8 cellular contexts compared by ENCODE assay signal in the genomic region with DNA sequence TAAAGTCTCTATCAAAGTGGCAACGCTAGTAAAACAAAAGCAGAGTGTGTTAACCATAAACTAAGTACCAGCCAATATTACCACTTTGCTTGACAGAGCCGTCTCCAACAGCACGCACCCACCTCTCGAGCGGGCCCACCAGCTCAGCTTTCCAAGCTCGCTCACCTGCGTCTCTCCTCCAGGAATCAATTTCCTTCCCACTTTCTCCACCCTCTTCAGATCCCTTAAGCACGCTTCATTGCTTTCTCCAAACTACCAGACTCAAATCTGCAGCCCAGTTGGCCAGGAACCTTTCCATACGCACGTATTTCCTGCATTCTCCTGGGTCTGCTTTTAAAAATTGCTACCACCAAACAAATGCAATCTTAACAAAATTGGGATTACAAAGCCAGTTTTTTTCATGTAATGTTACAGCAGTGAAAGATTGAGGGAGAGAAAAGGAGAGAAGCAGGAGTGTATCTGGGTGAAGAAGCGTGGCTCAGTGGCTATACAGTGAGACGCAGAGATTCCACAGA. TPM values are rescaled to one million over a fixed set of nuclear protein-coding genes. Genes with fewer than 3 reads are reported as not detected.
DNase-seq lines count a peak whose midpoint lies in the region; ATAC-seq and TF ChIP-seq lines count a peak whose summit lies in the region.

No MANE protein-coding gene starts in this region.

- H3K27ac Mint-ChIP-seq in naive thymus-derived CD8-positive, alpha-beta T cell: peak overlapping the region in 1 of 10 donors; percentile 72

- peak overlapping the region; percentile 42 to 81 (median 68) for H3K4me3 Mint-ChIP-seq in naive thymus-derived CD8-positive, alpha-beta T cell

- H3K4me3 ChIP-seq in AG04450 (ENCODE audit: low read depth, low read length): peak overlapping the region; percentile 72
- H3K4me3 ChIP-seq in HUES6 (ENCODE audit: low read depth, low read length): peak overlapping the region; percentile 68
- H3K4me3 ChIP-seq in coronary artery: peak overlapping the region; percentile 79

- H3K27me3 ChIP-seq in AG04450 (ENCODE audit: control insufficient read depth, insufficient read depth, low read length): no peaks in the 10 kb centered on the region
- H3K27me3 ChIP-seq in HUES6 (ENCODE audit: control insufficient read depth, insufficient read depth, low read length): peaks cover 76% of the 10 kb centered on the region

- no peaks in the 10 kb centered on the region for H3K36me3 Mint-ChIP-seq in naive thymus-derived CD8-positive, alpha-beta T cell

- H3K27ac ChIP-seq in AG04450 (ENCODE audit: low read depth, low read length): no peak overlapping the region
- H3K27ac ChIP-seq in HUES6 (ENCODE audit: low read depth, low read length): no peak overlapping the region
- H3K27ac ChIP-seq in coronary artery: no peak overlapping the region

- POLR2A ChIA-PET in AG04450 (lab: Yijun Ruan, JAX): no interaction called here
- POLR2A ChIA-PET in naive thymus-derived CD8-positive, alpha-beta T cell (lab: Charles Lee): no interaction called here

- peaks cover 6% of the 10 kb centered on the region; the same call in 1 of the 2 replicates for H3K4me1 ChIP-seq in HUES6 (ENCODE audit: control insufficient read depth, insufficient read depth, low read length)

- H3K36me3 ChIP-seq in HUES6 (ENCODE audit: control insufficient read depth, insufficient read depth, low read length): no peaks in the 10 kb centered on the region

- DNase-seq in AG04450 (ENCODE audit: low read depth, low spot score): no peak
- DNase-seq in coronary artery (ENCODE audit: low spot score): no peak
- DNase-seq in naive thymus-derived CD8-positive, alpha-beta T cell: no peak
- no peak for DNase-seq in NOMO-1 treated with DMSO at 0.1 percent for 48 hours (lab: John Stamatoyannopoulos, UW; ENCODE audit: unreplicated experiment)
- DNase-seq in DMS114 treated with DMSO at 0.1 percent for 48 hours (lab: John Stamatoyannopoulos, UW; ENCODE audit: unreplicated experiment): no peak
- DNase-seq in iPS-NIHi7 (ENCODE audit: extremely low spot score): no peak
- DNase-seq in activated effector memory CD4-positive, alpha-beta T cell treated with anti-CD3 and anti-CD28 coated beads, Interleukin-2, amount 50 U/mL, for 16 hours: no peak

- H3K27me3 Mint-ChIP-seq in naive thymus-derived CD8-positive, alpha-beta T cell: peaks cover 23 to 42% (median 35%) of the 10 kb centered on the region in 5 donors

- no peak for TF ChIP-seq CTCF in AG04450 (IDR thresholded peaks at IDR 0.05; ENCODE audit: low read depth, low read length)
- no peak for TF ChIP-seq CTCF in coronary artery (IDR thresholded peaks at IDR 0.05)

- H3K9me3 Mint-ChIP-seq in naive thymus-derived CD8-positive, alpha-beta T cell: no peaks in the 10 kb centered on the region

- H3K9ac ChIP-seq in HUES6 (ENCODE audit: low read length): no peak overlapping the region

- peaks cover 0 to 20% (median 8%) of the 10 kb centered on the region in 4 donors for H3K4me1 Mint-ChIP-seq in naive thymus-derived CD8-positive, alpha-beta T cell

- H3K9me3 ChIP-seq in AG04450 (ENCODE audit: control insufficient read depth, insufficient read depth, low read length) (no peaks in the 10 kb centered on the region), HUES6 (ENCODE audit: control insufficient read depth, insufficient read depth, low read depth, low read length) (no peaks in the 10 kb centered on the region)

- CTCF ChIA-PET in AG04450 (lab: Charles Lee): no interaction called here

- no peak for ATAC-seq in naive thymus-derived CD8-positive, alpha-beta T cell

RNA-seq across cellular contexts. Expression of a gene that starts 1.5 kb away (rescaled TPM):
- polyA plus RNA-seq in AG04450 (2011; rRNA removed): 3.3 and 3.9 TPM in 2 replicates
- polyA minus RNA-seq in AG04450 (2011; rRNA and poly(A)+ RNA removed): 3.1 and 3.5 TPM in 2 replicates
- not detected for total RNA-seq in naive thymus-derived CD8-positive, alpha-beta T cell
- polyA plus RNA-seq in naive thymus-derived CD8-positive, alpha-beta T cell: not detected
